ENCODE assay signal across 1 cellular context in genomic region chr11:121451178-121451981, GRCh38.
A peak's percentile ranks its signal among the peaks of the same experiment; 100 is the strongest.
TF ChIP-seq lines count a peak whose summit lies in the region.

No MANE protein-coding gene starts in this region.

TF ChIP-seq in HepG2, 621 proteins besides CTCF, POLR2A, EP300 and RAD21 (continued from another document and continues in another):
- TF ChIP-seq ZHX2 (IDR thresholded peaks at IDR 0.05; ENCODE audit: low read depth) (no peak), ZHX2 (CRISPR knock-in tag; IDR thresholded peaks at IDR 0.05; ENCODE audit: borderline replicate concordance) (no peak), CSRNP2 (CRISPR knock-in tag; conservative IDR thresholded peaks at IDR 0.05; ENCODE audit: low read depth) (no peak), REPIN1 (CRISPR knock-in tag; IDR thresholded peaks at IDR 0.05; ENCODE audit: borderline replicate concordance, low read depth) (0 out of 2 replicates have a peak, but pooled peaks have one; percentile 1), ZNF574 (CRISPR knock-in tag; IDR thresholded peaks at IDR 0.05) (peak; percentile 20; the same call in 1 of the 2 replicates), PLRG1 (conservative IDR thresholded peaks at IDR 0.05) (no peak), TSC22D2 (CRISPR knock-in tag; IDR thresholded peaks at IDR 0.05; ENCODE audit: borderline replicate concordance) (no peak), MIER3 (CRISPR knock-in tag; IDR thresholded peaks at IDR 0.05; ENCODE audit: borderline replicate concordance) (0 out of 2 replicates have a peak, but pooled peaks have one; percentile 18), KLF12 (CRISPR knock-in tag; IDR thresholded peaks at IDR 0.05; ENCODE audit: borderline replicate concordance) (peak; percentile 19; the same call in 1 of the 2 replicates), ZNF256 (CRISPR knock-in tag; conservative IDR thresholded peaks at IDR 0.05) (no peak), KDM1A (CRISPR knock-in tag; IDR thresholded peaks at IDR 0.05) (no peak), STAT6 (CRISPR knock-in tag; IDR thresholded peaks at IDR 0.05; ENCODE audit: borderline replicate concordance) (peak; percentile 85; the same call in 1 of the 2 replicates), UBTF (CRISPR knock-in tag; IDR thresholded peaks at IDR 0.05) (peak; percentile 26; the same call in 1 of the 2 replicates), HES4 (CRISPR knock-in tag; IDR thresholded peaks at IDR 0.05; ENCODE audit: borderline replicate concordance) (no peak), ADNP (CRISPR knock-in tag; IDR thresholded peaks at IDR 0.05) (no peak), MED1 (CRISPR knock-in tag; IDR thresholded peaks at IDR 0.05) (peak; percentile 95), MTF1 (CRISPR knock-in tag; IDR thresholded peaks at IDR 0.05) (no peak), ZMAT5 (CRISPR knock-in tag; IDR thresholded peaks at IDR 0.05; ENCODE audit: borderline replicate concordance, low read depth) (no peak), ZBTB42 (CRISPR knock-in tag; IDR thresholded peaks at IDR 0.05) (no peak), THAP7 (CRISPR knock-in tag; IDR thresholded peaks at IDR 0.05) (no peak), NR2F6 (IDR thresholded peaks at IDR 0.05) (no peak), NR2F6 (CRISPR knock-in tag; IDR thresholded peaks at IDR 0.05) (peak; percentile 44; the same call in 1 of the 2 replicates), SP5 (CRISPR knock-in tag; IDR thresholded peaks at IDR 0.05; ENCODE audit: borderline replicate concordance, low read depth) (0 out of 2 replicates have a peak, but pooled peaks have one; percentile 19), PITX1 (CRISPR knock-in tag; IDR thresholded peaks at IDR 0.05) (0 out of 2 replicates have a peak, but pooled peaks have one; percentile 9), NFRKB (IDR thresholded peaks at IDR 0.05) (no peak), ZNF512B (CRISPR knock-in tag; IDR thresholded peaks at IDR 0.05; ENCODE audit: borderline replicate concordance) (no peak), KAT2B (IDR thresholded peaks at IDR 0.05; ENCODE audit: borderline replicate concordance, low read depth, low read length) (no peak), ZNF296 (CRISPR knock-in tag; conservative IDR thresholded peaks at IDR 0.05) (no peak), ZMYM4 (CRISPR knock-in tag; IDR thresholded peaks at IDR 0.05) (no peak), NR2C2 (CRISPR knock-in tag; IDR thresholded peaks at IDR 0.05; ENCODE audit: borderline replicate concordance) (peak; percentile 1; the same call in 1 of the 2 replicates), TCF12 (IDR thresholded peaks at IDR 0.05) (no peak), TCF12 (CRISPR knock-in tag; IDR thresholded peaks at IDR 0.05) (no peak), NCOA5 (CRISPR knock-in tag; IDR thresholded peaks at IDR 0.05) (no peak), FOXA3 (CRISPR knock-in tag; IDR thresholded peaks at IDR 0.05) (peak; percentile 23; the same call in 1 of the 2 replicates), ZBTB33 (CRISPR knock-in tag; IDR thresholded peaks at IDR 0.05) (no peak), SATB2 (CRISPR knock-in tag; IDR thresholded peaks at IDR 0.05) (0 out of 2 replicates have a peak, but pooled peaks have one; percentile 62), CBX5 (CRISPR knock-in tag; IDR thresholded peaks at IDR 0.05; ENCODE audit: borderline replicate concordance) (0 out of 2 replicates have a peak, but pooled peaks have one; percentile 27)
